21 cellular contexts compared by ENCODE assay signal in genomic region chr18:46400449-46400848, GRCh38.
DNase-seq lines count a peak whose midpoint lies in the region; ATAC-seq, FAIRE-seq and TF ChIP-seq lines count a peak whose summit lies in the region.
"Had no signal": no experiment of that assay in that cellular context is flagged by ENCODE, and none has a peak within 500 bp of the region (broad histone marks: within the 10 kb centered on the region; RNA-seq: fewer than 3 reads in every experiment).

No MANE protein-coding gene starts in this region.

- H3K36me3 ChIP-seq in GM12878 (ENCODE audit: control insufficient read depth in 2 of 2, insufficient read depth in 2 of 2, low read length in 1 of 2) (no peaks in the 10 kb centered on the region), smooth muscle cell (ENCODE audit: low read depth) (no peaks in the 10 kb centered on the region)

- no peak for TF ChIP-seq RAD21 in GM12878 (IDR thresholded peaks at IDR 0.05; ENCODE audit: insufficient read depth, low read depth, low read length)

- BruUV-seq in GM12878 (replicated peaks; lab: Mats Ljungman, UMichigan), result no TSS peak

- peaks cover 15% of the 10 kb centered on the region for H3K4me1 ChIP-seq in GM12878 (ENCODE audit: control insufficient read depth, insufficient read depth, low read length)
- H3K4me1 ChIP-seq in right cardiac atrium (ENCODE audit: control insufficient read depth, insufficient read depth, low read length), result no peaks in the 10 kb centered on the region
- H3K4me1 ChIP-seq in smooth muscle cell (ENCODE audit: low read depth), result peaks cover 4% of the 10 kb centered on the region
- H3K4me1 ChIP-seq: Caco-2 had no signal

- TF ChIP-seq POLR2A in GM12878 (IDR thresholded peaks at IDR 0.05; ENCODE audit: low read depth, low read length), result no peak

- no peak overlapping the region for H2AFZ ChIP-seq in GM12878 (ENCODE audit: control insufficient read depth, low read depth, low read length)
- no peak overlapping the region for H2AFZ ChIP-seq in smooth muscle cell (ENCODE audit: low read depth)

- in situ Hi-C loops in GM12878 (cut with MboI), result no loop called here

- DNase-seq in NCI-H1092 treated with DMSO at 0.1 percent for 48 hours (lab: John Stamatoyannopoulos, UW) (peak; percentile 19), NCI-H1092 (lab: John Stamatoyannopoulos, UW) (no peak), NCI-H2171 (lab: John Stamatoyannopoulos, UW) (peak; percentile 57), GM12878 (ENCODE audit: low read depth, low spot score) (no peak), right cardiac atrium (no peak), smooth muscle cell (lab: John Stamatoyannopoulos, UW; ENCODE audit: unreplicated experiment) (no peak), NCI-H187 (lab: John Stamatoyannopoulos, UW) (no peak), SIG-M5 (lab: John Stamatoyannopoulos, UW) (no peak)
- DNase-seq: 8988T; Caco-2; CD4-positive, alpha-beta T cell; IMR-90; Karpas-422; NCI-H1105; NCI-H446; NCI-H526 treated with DMSO at 0.1 percent for 48 hours; NK-92 treated with Interleukin-12 subunit alpha and Interleukin-12 subunit beta, amount 100 ng/mL, for 24 hours; SHP77; T-helper 1 cell had no signal

- FAIRE-seq in GM12878 (lab: Jason Lieb, UNC), result no peak
- FAIRE-seq: RCC 7860 had no signal

- no peaks in the 10 kb centered on the region for H4K20me1 ChIP-seq in GM12878 (ENCODE audit: control insufficient read depth, insufficient read depth)
- peaks cover 6% of the 10 kb centered on the region for H4K20me1 ChIP-seq in smooth muscle cell (ENCODE audit: low read depth)

- H3K27me3 ChIP-seq in GM12878 (replicated peaks in 1 of 2; ENCODE audit: control insufficient read depth in 2 of 2, insufficient read depth in 2 of 2, low read length in 1 of 2) (no peaks in the 10 kb centered on the region), right cardiac atrium (ENCODE audit: control insufficient read depth, insufficient read depth) (no peaks in the 10 kb centered on the region), smooth muscle cell (ENCODE audit: low read depth) (peaks cover 11% of the 10 kb centered on the region)

- H3K4me2 ChIP-seq in GM12878 (ENCODE audit: control insufficient read depth, insufficient read depth) (peak overlapping the region; percentile 9; the same call in 1 of the 2 replicates), smooth muscle cell (no peak overlapping the region)

- H3K4me3 ChIP-seq in GM12878 (no peak overlapping the region), right cardiac atrium (ENCODE audit: low read length) (no peak overlapping the region), smooth muscle cell (no peak overlapping the region)

- intact Hi-C loops in GM12878 (cut with micrococcal nuclease; ENCODE audit: unreplicated experiment), result no loop called here
- intact Hi-C loops in right cardiac atrium (cut with DNase I), result no loop called here

- RAD21 ChIA-PET in GM12878 (lab: Charles Lee; ENCODE audit: unreplicated experiment), result no interaction called here

- 18% methylated on average over 8 of the region's 8 CpGs for WGBS in GM12878 (ENCODE audit: insufficient coverage, insufficient replicate concordance, low lambda C conversion rate, missing lambda C conversion rate)
- 82% methylated on average over 8 of the region's 8 CpGs for WGBS in right cardiac atrium
- WGBS in smooth muscle cell (ENCODE audit: low lambda C conversion rate), result 94% methylated on average over 8 of the region's 8 CpGs

- TF ChIP-seq CTCF in GM12878 (IDR thresholded peaks at IDR 0.05 in 2 of 3, conservative IDR thresholded peaks at IDR 0.05 in 1 of 3; ENCODE audit: control insufficient read depth in 2 of 3, extremely low read depth in 1 of 3, insufficient read depth in 1 of 3, low read depth in 3 of 3, low read length in 3 of 3) (no peak), smooth muscle cell (IDR thresholded peaks at IDR 0.05; ENCODE audit: borderline replicate concordance, insufficient read depth, poor library complexity, severe bottlenecking) (no peak)

- H3K9me3 ChIP-seq in GM12878 (replicated peaks; ENCODE audit: control insufficient read depth, insufficient read depth, low read length), result no peaks in the 10 kb centered on the region
- no peaks in the 10 kb centered on the region for H3K9me3 ChIP-seq in right cardiac atrium (ENCODE audit: control insufficient read depth, low read length)
- H3K9me3 ChIP-seq in smooth muscle cell (replicated peaks; ENCODE audit: low read depth), result no peaks in the 10 kb centered on the region
- H3K9me3 ChIP-seq: Caco-2 had no signal

- CTCF ChIA-PET in GM12878 (lab: Yijun Ruan, JAX), result interaction anchor here (0.8 kb wide), 1 partner anchor 15 kb away, joined by 3 read pairs; no protein-coding TSS in a partner anchor

- H3K9ac ChIP-seq in GM12878 (ENCODE audit: control insufficient read depth, insufficient read depth, low read length) (no peak overlapping the region), smooth muscle cell (ENCODE audit: low read depth) (no peak overlapping the region)

- H3K27ac ChIP-seq in GM12878 (ENCODE audit: control insufficient read depth, insufficient read depth), result no peak overlapping the region
- H3K27ac ChIP-seq in right cardiac atrium (ENCODE audit: low read length), result no peak overlapping the region
- H3K27ac ChIP-seq in smooth muscle cell (ENCODE audit: low read depth), result no peak overlapping the region
- H3K27ac ChIP-seq: HL-60 had no signal

- ATAC-seq in GM12878, result peak; percentile 37; the same call in 1 of the 3 replicates
- ATAC-seq in right cardiac atrium, result no peak

- SMC1A ChIA-PET in GM12878 (lab: Charles Lee; ENCODE audit: uncharacterized antibody, unreplicated experiment), result interaction anchor here (1.1 kb wide), 1 partner anchor 11 kb away, joined by 3 read pairs; no protein-coding TSS in a partner anchor

- TF ChIP-seq EP300 in GM12878 (IDR thresholded peaks at IDR 0.05; ENCODE audit: borderline replicate concordance in 1 of 2, control insufficient read depth in 1 of 2, low read depth in 2 of 2, low read length in 2 of 2), result no peak

- H3F3A ChIP-seq in smooth muscle cell (ENCODE audit: low read depth), result peaks cover 5% of the 10 kb centered on the region

- H3K79me2 ChIP-seq in GM12878 (ENCODE audit: control insufficient read depth, insufficient read depth, low read length) (no peaks in the 10 kb centered on the region), smooth muscle cell (ENCODE audit: low read depth) (no peaks in the 10 kb centered on the region)

- POLR2A ChIA-PET in GM12878 (lab: Charles Lee), result no interaction called here

TF ChIP-seq in GM12878, 131 proteins besides CTCF, POLR2A, EP300 and RAD21 (continues in another document):
- TF ChIP-seq EED (IDR thresholded peaks at IDR 0.05; ENCODE audit: low read depth) (no peak), IRF4 (IDR thresholded peaks at IDR 0.05; ENCODE audit: low read depth, low read length) (no peak), EGR1 (IDR thresholded peaks at IDR 0.05; ENCODE audit: borderline replicate concordance in 1 of 2, low read depth in 2 of 2, low read length in 2 of 2) (no peak), USF2 (IDR thresholded peaks at IDR 0.05; ENCODE audit: borderline replicate concordance, low read depth, low read length) (no peak), SPI1 (IDR thresholded peaks at IDR 0.05; ENCODE audit: borderline replicate concordance, insufficient read depth, low read depth, low read length) (peak; percentile 51; the same call in 1 of the 2 replicates), HDAC6 (IDR thresholded peaks at IDR 0.05; ENCODE audit: unreplicated experiment) (no peak), POLR2AphosphoS2 (IDR thresholded peaks at IDR 0.05; ENCODE audit: low read depth, low read length) (no peak), IKZF1 (conservative IDR thresholded peaks at IDR 0.05) (0 out of 2 replicates have a peak, but pooled peaks have one; percentile 20), NRF1 (conservative IDR thresholded peaks at IDR 0.05; ENCODE audit: low read depth, low read length) (no peak), SMAD1 (IDR thresholded peaks at IDR 0.05; ENCODE audit: low read depth, partially characterized antibody) (no peak), MTA3 (IDR thresholded peaks at IDR 0.05; ENCODE audit: borderline replicate concordance, low read length) (no peak), STAT1 (conservative IDR thresholded peaks at IDR 0.05) (no peak), SUPT20H (IDR thresholded peaks at IDR 0.05; ENCODE audit: borderline replicate concordance, control insufficient read depth, low read depth, low read length) (no peak), TARDBP (IDR thresholded peaks at IDR 0.05; ENCODE audit: borderline replicate concordance) (no peak), CHD2 (IDR thresholded peaks at IDR 0.05; ENCODE audit: borderline replicate concordance, low read depth, low read length) (no peak)
- TF ChIP-seq, protein P1, sequence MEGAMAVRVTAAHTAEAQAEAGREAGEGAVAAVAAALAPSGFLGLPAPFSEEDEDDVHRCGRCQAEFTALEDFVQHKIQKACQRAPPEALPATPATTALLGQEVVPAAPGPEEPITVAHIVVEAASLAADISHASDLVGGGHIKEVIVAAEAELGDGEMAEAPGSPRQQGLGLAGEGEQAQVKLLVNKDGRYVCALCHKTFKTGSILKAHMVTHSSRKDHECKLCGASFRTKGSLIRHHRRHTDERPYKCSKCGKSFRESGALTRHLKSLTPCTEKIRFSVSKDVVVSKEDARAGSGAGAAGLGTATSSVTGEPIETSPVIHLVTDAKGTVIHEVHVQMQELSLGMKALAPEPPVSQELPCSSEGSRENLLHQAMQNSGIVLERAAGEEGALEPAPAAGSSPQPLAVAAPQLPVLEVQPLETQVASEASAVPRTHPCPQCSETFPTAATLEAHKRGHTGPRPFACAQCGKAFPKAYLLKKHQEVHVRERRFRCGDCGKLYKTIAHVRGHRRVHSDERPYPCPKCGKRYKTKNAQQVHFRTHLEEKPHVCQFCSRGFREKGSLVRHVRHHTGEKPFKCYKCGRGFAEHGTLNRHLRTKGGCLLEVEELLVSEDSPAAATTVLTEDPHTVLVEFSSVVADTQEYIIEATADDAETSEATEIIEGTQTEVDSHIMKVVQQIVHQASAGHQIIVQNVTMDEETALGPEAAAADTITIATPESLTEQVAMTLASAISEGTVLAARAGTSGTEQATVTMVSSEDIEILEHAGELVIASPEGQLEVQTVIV (IDR thresholded peaks at IDR 0.05; ENCODE audit: borderline replicate concordance, partially characterized antibody), result no peak
- TF ChIP-seq, protein P2, sequence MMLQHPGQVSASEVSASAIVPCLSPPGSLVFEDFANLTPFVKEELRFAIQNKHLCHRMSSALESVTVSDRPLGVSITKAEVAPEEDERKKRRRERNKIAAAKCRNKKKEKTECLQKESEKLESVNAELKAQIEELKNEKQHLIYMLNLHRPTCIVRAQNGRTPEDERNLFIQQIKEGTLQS (IDR thresholded peaks at IDR 0.05; ENCODE audit: borderline replicate concordance, extremely low read depth, low read depth, low read length), result no peak

Comparison
In these comparisons a context has a peak if more than half of its experiments do, and no peak if none do; other contexts are left out.
1. DNase-seq: peak in NCI-H1092 treated with DMSO at 0.1 percent for 48 hours (single experiment) and NCI-H2171 (single experiment); none in NCI-H1092 (single experiment), GM12878 (single experiment), right cardiac atrium (0 of 3), smooth muscle cell (single experiment), NCI-H187 (0 of 2) and SIG-M5 (single experiment).